Comparison of ENCODE assay signal across 2 cellular contexts in genomic region chr22:45600791-45601730, GRCh38.
TF ChIP-seq lines count a peak whose summit lies in the region.

No MANE protein-coding gene starts in this region.

TF ChIP-seq in H1, 55 proteins besides CTCF, POLR2A, EP300 and RAD21:
- TF ChIP-seq NANOG (IDR thresholded peaks at IDR 0.05; ENCODE audit: insufficient read depth, low read depth, low read length, poor library complexity, severe bottlenecking), result no peak
- TF ChIP-seq BACH1 (IDR thresholded peaks at IDR 0.05; ENCODE audit: low read length), result no peak
- TF ChIP-seq ATF3 (IDR thresholded peaks at IDR 0.05; ENCODE audit: insufficient read depth, low read depth, low read length), result no peak
- TF ChIP-seq CHD2 (IDR thresholded peaks at IDR 0.05; ENCODE audit: low read length), result no peak
- no peak for TF ChIP-seq MAX (IDR thresholded peaks at IDR 0.05)

TF ChIP-seq in neural cell, 6 proteins besides CTCF, POLR2A, EP300 and RAD21 (continued from another document):
- TF ChIP-seq REST (IDR thresholded peaks at IDR 0.05; ENCODE audit: borderline replicate concordance) (no peak), MXI1 (conservative IDR thresholded peaks at IDR 0.05; ENCODE audit: poor library complexity, severe bottlenecking) (no peak)
TF ChIP-seq in neural cell: peak in this region for 0.
